ENCODE assay signal across 2 cellular contexts in genomic region chr18:55002261-55002660, GRCh38.
TF ChIP-seq lines count a peak whose summit lies in the region.

No MANE protein-coding gene starts in this region.

TF ChIP-seq in A549, 52 proteins besides CTCF, POLR2A, EP300 and RAD21 (continued from another document):
- TF ChIP-seq CEBPB (IDR thresholded peaks at IDR 0.05) = no peak
- TF ChIP-seq MAZ (IDR thresholded peaks at IDR 0.05; ENCODE audit: borderline replicate concordance, low read depth, low read length) = no peak
- no peak for TF ChIP-seq CBX8 (IDR thresholded peaks at IDR 0.05)
- TF ChIP-seq USF2 (IDR thresholded peaks at IDR 0.05) = no peak
- TF ChIP-seq CHD4 (IDR thresholded peaks at IDR 0.05; ENCODE audit: borderline replicate concordance) = no peak
- no peak for TF ChIP-seq HOXB5 (CRISPR knock-in tag; IDR thresholded peaks at IDR 0.05)
- TF ChIP-seq BCL3 (IDR thresholded peaks at IDR 0.05) = no peak
- TF ChIP-seq SREBF2 (IDR thresholded peaks at IDR 0.05) = no peak
- TF ChIP-seq MAX (IDR thresholded peaks at IDR 0.05) = no peak
- TF ChIP-seq ATOH8 (CRISPR knock-in tag; IDR thresholded peaks at IDR 0.05; ENCODE audit: low read depth) = no peak
- no peak for TF ChIP-seq ZNF302 (CRISPR knock-in tag; IDR thresholded peaks at IDR 0.05)
- no peak for TF ChIP-seq HDAC2 (IDR thresholded peaks at IDR 0.05)
- TF ChIP-seq EHF (CRISPR knock-in tag; IDR thresholded peaks at IDR 0.05) = no peak
- no peak for TF ChIP-seq SMC3 (IDR thresholded peaks at IDR 0.05)

TF ChIP-seq in endothelial cell of umbilical vein, 7 proteins besides CTCF, POLR2A, EP300 and RAD21 (continued from another document):
- TF ChIP-seq FOS (IDR thresholded peaks at IDR 0.05; ENCODE audit: borderline replicate concordance, insufficient read depth, low read length) = no peak
- no peak for TF ChIP-seq JUN (IDR thresholded peaks at IDR 0.05; ENCODE audit: borderline replicate concordance, insufficient read depth, insufficient read length, low read depth)
- no peak for TF ChIP-seq GATA2 (IDR thresholded peaks at IDR 0.05; ENCODE audit: insufficient read depth, insufficient read length, low read depth, low read length)
- no peak for TF ChIP-seq MAX (IDR thresholded peaks at IDR 0.05; ENCODE audit: insufficient read depth, insufficient read length)
- no peak for TF ChIP-seq EZH2 (IDR thresholded peaks at IDR 0.05; ENCODE audit: borderline replicate concordance, low read depth, low read length, severe bottlenecking)
- TF ChIP-seq POLR2AphosphoS5 (IDR thresholded peaks at IDR 0.05; ENCODE audit: insufficient read depth, low read depth, low read length) = no peak
